Comparison of ENCODE assay signal across 15 cellular contexts in the genomic region with DNA sequence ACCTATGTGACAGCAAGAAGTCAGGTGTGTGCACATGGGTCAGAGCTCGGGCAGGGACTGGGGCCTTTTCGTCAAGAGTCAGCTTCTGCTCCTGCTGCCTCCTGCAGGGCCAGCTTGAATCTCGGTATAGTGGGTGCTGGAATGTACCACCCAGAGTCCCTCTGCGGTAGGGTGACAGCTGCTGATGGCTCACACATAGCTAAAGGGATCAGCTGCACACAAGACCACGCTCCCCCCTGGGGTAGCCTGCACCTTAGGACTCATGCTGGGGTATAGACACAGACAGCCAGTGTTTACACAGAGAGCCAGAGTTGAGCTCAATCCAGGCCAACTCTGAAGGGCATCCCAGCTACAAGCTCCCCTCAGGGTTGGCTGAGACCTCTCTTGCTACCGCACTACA. TPM values are rescaled to one million over a fixed set of nuclear protein-coding genes. Genes with fewer than 3 reads are reported as not detected.
DNase-seq lines count a peak whose midpoint lies in the region; ATAC-seq and TF ChIP-seq lines count a peak whose summit lies in the region.
"Had no signal": no experiment of that assay in that cellular context is flagged by ENCODE, and none has a peak within 500 bp of the region (broad histone marks: within the 10 kb centered on the region; RNA-seq: fewer than 3 reads in every experiment).

No MANE protein-coding gene starts in this region.

- H3K9me2 ChIP-seq in MM.1S (replicated peaks; ENCODE audit: insufficient read depth, low read length): no peaks in the 10 kb centered on the region

- H3K27me3 ChIP-seq in MM.1S (replicated peaks; ENCODE audit: insufficient read depth, low read length): peaks cover 16% of the 10 kb centered on the region
- H3K27me3 ChIP-seq: BE2C had no signal

- H3K4me1 ChIP-seq in MM.1S (ENCODE audit: low read length): no peaks in the 10 kb centered on the region
- H3K4me1 ChIP-seq: A549, BE2C had no signal

- DNase-seq in MM.1S (peak; percentile 35), RPMI8226 (peak; percentile 31), myocyte (ENCODE audit: low read depth) (peak; percentile 80), posterior vena cava (ENCODE audit: low spot score) (peak; percentile 40), DMS 273 (lab: John Stamatoyannopoulos, UW; ENCODE audit: unreplicated experiment) (no peak), kidney tubule cell (ENCODE audit: low spot score) (no peak)
- DNase-seq: BE2C; CD4-positive, alpha-beta memory T cell; DND-41; GDM1 had no signal

- H3K9ac ChIP-seq in MM.1S (ENCODE audit: low read length): no peak overlapping the region

- TF ChIP-seq CTCF in MM.1S (IDR thresholded peaks at IDR 0.05; ENCODE audit: low read length): no peak

- H3K79me2 ChIP-seq in MM.1S (ENCODE audit: low read length): no peaks in the 10 kb centered on the region

- H3K4me2 ChIP-seq in MM.1S (ENCODE audit: low read depth, low read length): no peak overlapping the region
- H3K4me2 ChIP-seq: A549 had no signal

- no peaks in the 10 kb centered on the region for H3F3A ChIP-seq in MM.1S (ENCODE audit: insufficient read depth, low read length)

- H3K4me3 ChIP-seq in MM.1S (ENCODE audit: low read length): no peak overlapping the region
- H3K4me3 ChIP-seq: A549 had no signal

- no peak overlapping the region for H2AFZ ChIP-seq in MM.1S (ENCODE audit: low read length)

- ATAC-seq in GM19035 (IDR thresholded peaks at IDR 0.05; ENCODE audit: unreplicated experiment): no peak
- ATAC-seq: A549, HCT116 had no signal

- H4K20me1 ChIP-seq in MM.1S (ENCODE audit: insufficient read depth, low read length): no peaks in the 10 kb centered on the region

- H3K9me3 ChIP-seq in MM.1S (replicated peaks; ENCODE audit: insufficient read depth, low read length): no peaks in the 10 kb centered on the region
- H3K9me3 ChIP-seq: BE2C had no signal

- intact Hi-C loops in posterior vena cava (cut with DNase I): no loop called here

- H3K36me3 ChIP-seq in MM.1S (replicated peaks; ENCODE audit: insufficient read depth, low read length): no peaks in the 10 kb centered on the region
- H3K36me3 ChIP-seq: BE2C had no signal

- H3K27ac ChIP-seq in MM.1S (ENCODE audit: low read length): no peak overlapping the region
- H3K27ac ChIP-seq: A549, C4-2B, HL-60 had no signal

RNA-seq across cellular contexts. Expression of gene COL13A1, which starts 14.0 kb away (rescaled TPM):
- total RNA-seq in myocyte: 17.3 and 31.0 TPM in 2 replicates
- 3.4 TPM for polyA plus RNA-seq in myocyte (2012)
- total RNA-seq in posterior vena cava: 1 to 10 TPM in 1 of 2 donors, under 1 TPM in 1; 0.48 to 1.3 TPM
- total RNA-seq: CD4-positive, alpha-beta memory T cell had no signal
- polyA plus RNA-seq: CD4-positive, alpha-beta memory T cell had no signal

Comparison
In these comparisons a context has a peak if more than half of its experiments do, and no peak if none do; other contexts are left out.
1. DNase-seq: peak in MM.1S (single experiment), RPMI8226 (single experiment), myocyte (single experiment) and posterior vena cava (single experiment); none in DMS 273 (single experiment) and kidney tubule cell (single experiment).